Comparison of ENCODE assay signal across 18 cellular contexts in the genomic region with DNA sequence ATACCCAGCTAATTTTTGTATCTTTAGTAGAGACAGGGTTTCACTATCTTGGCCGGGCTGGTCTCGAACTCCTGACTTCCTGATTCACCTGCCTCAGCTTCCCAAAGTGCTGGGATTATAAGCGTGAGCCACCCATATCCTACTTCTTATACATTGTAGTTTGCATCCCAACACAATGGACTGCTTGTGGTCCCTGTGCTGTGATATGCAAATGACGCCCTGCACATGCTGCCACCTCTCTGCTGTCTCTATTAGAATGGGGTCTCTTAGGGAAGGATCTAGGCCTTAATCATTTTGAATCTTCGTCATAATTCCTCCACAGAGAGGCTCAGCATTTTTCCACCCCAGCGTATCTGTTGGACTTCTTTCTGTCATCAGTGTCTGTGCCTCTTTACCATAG.
"Had no signal": no experiment of that assay in that cellular context is flagged by ENCODE, and none has a peak within 500 bp of the region (broad histone marks: within the 10 kb centered on the region; RNA-seq: fewer than 3 reads in every experiment).

No MANE protein-coding gene starts in this region.

- H3K4me1 ChIP-seq: spleen, testis, tibial nerve, upper lobe of right lung, vagina had no signal

- H3K4me3 Mint-ChIP-seq: natural killer cell treated with Interleukin-12 subunit alpha and Interleukin-12 subunit beta and Interleukin-15 and Interleukin-18, amount 100 ng/mL, for 72 hours; stimulated activated naive B cell treated with anti-CD40 and anti-IgM and Interleukin-4, amounts not matched to agents 10 μg/mL and 1 μg/mL and 100 μg/mL, for 72 hours; stimulated activated naive CD8-positive, alpha-beta T cell treated with anti-CD3 and anti-CD28 coated beads, Interleukin-15, amount 100 ng/mL, for 72 hours had no signal

- H3K4me3 ChIP-seq: lung, spleen, testis, tibial nerve, upper lobe of right lung, vagina had no signal

- H3K27me3 Mint-ChIP-seq: natural killer cell treated with Interleukin-12 subunit alpha and Interleukin-12 subunit beta and Interleukin-15 and Interleukin-18, amount 100 ng/mL, for 72 hours; stimulated activated naive B cell treated with anti-CD40 and anti-IgM and Interleukin-4, amounts not matched to agents 10 μg/mL and 1 μg/mL and 100 μg/mL, for 72 hours; stimulated activated naive CD8-positive, alpha-beta T cell treated with anti-CD3 and anti-CD28 coated beads, Interleukin-15, amount 100 ng/mL, for 72 hours had no signal

- H3K9me3 ChIP-seq: neutrophil, testis, tibial nerve, upper lobe of right lung, vagina had no signal

- H3K4me1 Mint-ChIP-seq: stimulated activated naive B cell treated with anti-CD40 and anti-IgM and Interleukin-4, amounts not matched to agents 10 μg/mL and 1 μg/mL and 100 μg/mL, for 72 hours; stimulated activated naive CD8-positive, alpha-beta T cell treated with anti-CD3 and anti-CD28 coated beads, Interleukin-15, amount 100 ng/mL, for 72 hours had no signal

- H3K27ac Mint-ChIP-seq: natural killer cell treated with Interleukin-12 subunit alpha and Interleukin-12 subunit beta and Interleukin-15 and Interleukin-18, amount 100 ng/mL, for 72 hours; stimulated activated naive B cell treated with anti-CD40 and anti-IgM and Interleukin-4, amounts not matched to agents 10 μg/mL and 1 μg/mL and 100 μg/mL, for 72 hours; stimulated activated naive CD8-positive, alpha-beta T cell treated with anti-CD3 and anti-CD28 coated beads, Interleukin-15, amount 100 ng/mL, for 72 hours had no signal

- H3K36me3 ChIP-seq: neutrophil, spleen, tibial nerve, upper lobe of right lung, vagina had no signal

- H3K27me3 ChIP-seq: neutrophil, spleen, testis, tibial nerve, upper lobe of right lung, vagina had no signal

- DNase-seq: effector memory CD4-positive, alpha-beta T cell; left colon; left ventricle myocardium superior; mesenchymal stem cell; midbrain; posterior cingulate gyrus; spleen; stimulated activated CD4-positive, alpha-beta T cell treated with anti-CD3 and anti-CD28 coated beads, Interleukin-2, amount 100 ng/mL, for 24 hours; stimulated activated CD4-positive, alpha-beta T cell treated with anti-CD3 and anti-CD28 coated beads, Interleukin-4, amount 100 ng/mL, for 4 hours; stimulated activated naive B cell treated with anti-CD40 and anti-IgM and Interleukin-4, amounts not matched to agents 10 μg/mL and 1 μg/mL and 100 μg/mL, for 72 hours; stimulated activated naive CD8-positive, alpha-beta T cell treated with anti-CD3 and anti-CD28 coated beads, Interleukin-15, amount 100 ng/mL, for 72 hours; testis; upper lobe of right lung had no signal

- H3K27ac ChIP-seq: neutrophil, spleen, testis, upper lobe of right lung, vagina had no signal

- H3K36me3 Mint-ChIP-seq: stimulated activated naive B cell treated with anti-CD40 and anti-IgM and Interleukin-4, amounts not matched to agents 10 μg/mL and 1 μg/mL and 100 μg/mL, for 72 hours had no signal
